8 cellular contexts compared by ENCODE assay signal in the genomic region with DNA sequence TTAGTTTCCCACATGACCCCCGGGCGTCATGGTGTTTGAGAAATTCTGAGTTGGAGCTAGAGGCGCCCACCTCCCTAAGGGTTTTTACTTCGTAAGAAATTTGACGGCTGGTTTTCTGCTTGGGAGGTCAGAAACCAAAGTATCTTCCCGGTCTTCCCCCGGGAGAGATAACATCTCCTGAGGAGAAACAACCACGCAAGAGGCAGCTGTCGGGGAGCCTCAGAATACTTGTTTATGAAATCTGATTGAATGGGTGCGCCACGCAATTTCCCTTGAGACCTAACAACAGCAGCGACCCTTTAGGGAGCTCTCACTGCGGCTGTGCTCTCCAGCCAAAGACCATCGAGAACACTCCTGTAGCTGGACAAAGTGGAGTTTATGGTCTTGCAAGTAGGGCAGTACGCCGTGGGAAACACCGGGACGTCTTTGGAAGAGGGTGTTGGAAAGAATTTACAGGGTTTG. TPM values are rescaled to one million over a fixed set of nuclear protein-coding genes. Genes with fewer than 3 reads are reported as not detected.
DNase-seq lines count a peak whose midpoint lies in the region; ATAC-seq and TF ChIP-seq lines count a peak whose summit lies in the region.

No MANE protein-coding gene starts in this region.

- ATAC-seq in T-cell (replicated peaks in 1 of 4) (peak in 3 of 4 experiments; percentile 1 to 4 (median 4)), HG02981 (IDR thresholded peaks at IDR 0.05; ENCODE audit: unreplicated experiment) (no peak)

- peaks cover 21% of the 10 kb centered on the region for H3K36me3 ChIP-seq in HUES48 (ENCODE audit: control insufficient read depth, insufficient read depth, low read length)

- CTCF ChIA-PET in T-cell (lab: Charles Lee): interaction anchor here (0.5 to 1.7 kb wide), 11 partner anchors 11 to 558 kb away, joined by 3 to 10 read pairs (median 4); a partner anchor contains a TSS

- peak overlapping the region; percentile 95 to 97 (median 96) for H3K4me3 Mint-ChIP-seq in T-cell

- no peaks in the 10 kb centered on the region for H3K27me3 Mint-ChIP-seq in T-cell

- POLR2A ChIA-PET in T-cell (lab: Charles Lee): interaction anchor here (0.6 to 1.4 kb wide), 11 partner anchors 13 to 1842 kb away, joined by 3 to 11 read pairs (median 4); a partner anchor contains a TSS

- H3K4me1 Mint-ChIP-seq in T-cell: peaks cover 38 to 43% (median 41%) of the 10 kb centered on the region in 3 donors

- no peaks in the 10 kb centered on the region for H3K9me3 Mint-ChIP-seq in T-cell

- H3K9me3 ChIP-seq in HUES48 (ENCODE audit: control insufficient read depth, insufficient read depth, low read length): no peaks in the 10 kb centered on the region

- H3K27me3 ChIP-seq in HUES48 (ENCODE audit: control insufficient read depth, insufficient read depth, low read length): no peaks in the 10 kb centered on the region

- TF ChIP-seq CTCF in epithelial cell of esophagus (IDR thresholded peaks at IDR 0.05; ENCODE audit: insufficient read depth, low read depth, low read length, missing control alignments): no peak

- H3K9ac ChIP-seq in HUES48 (ENCODE audit: low read depth, low read length): peak overlapping the region; percentile 65

- peak overlapping the region; percentile 96 for H3K4me3 ChIP-seq in HUES48 (ENCODE audit: low read depth, low read length)
- H3K4me3 ChIP-seq in epithelial cell of esophagus (ENCODE audit: low read length): peak overlapping the region; percentile 97

- DNase-seq in NCI-H510A treated with DMSO at 0.1 percent for 48 hours (lab: John Stamatoyannopoulos, UW) (peak; percentile 73), NCI-H510A (lab: John Stamatoyannopoulos, UW) (no peak), T-cell (peak in 6 of 34 experiments; percentile 7 to 24 (median 13)), epithelial cell of esophagus (ENCODE audit: low read depth) (peak; percentile 31), myocyte (ENCODE audit: low read depth) (peak; percentile 53), GOT3 (lab: John Stamatoyannopoulos, UW) (no peak)

- H3K27ac ChIP-seq in HUES48 (ENCODE audit: low read depth, low read length): peak overlapping the region; percentile 88

- H3K36me3 Mint-ChIP-seq in T-cell: peaks cover 12% of the 10 kb centered on the region

- H3K4me1 ChIP-seq in HUES48 (ENCODE audit: control insufficient read depth, insufficient read depth, low read length): peaks cover 15% of the 10 kb centered on the region

- H3K27ac Mint-ChIP-seq in T-cell: peak overlapping the region; percentile 96 to 99

RNA-seq across cellular contexts. Expression of a gene that starts 0.6 kb away (rescaled TPM):
- total RNA-seq in T-cell (10 to 100 TPM; 20.6 to 54.7 (median 48.9) TPM), myocyte (71.0 and 75.1 TPM in 2 replicates)
- 69.2 TPM for polyA plus RNA-seq in myocyte (2012)

Comparison
In these comparisons a context has a peak if more than half of its experiments do, and no peak if none do; other contexts are left out.
1. DNase-seq: peak in NCI-H510A treated with DMSO at 0.1 percent for 48 hours (single experiment), epithelial cell of esophagus (single experiment) and myocyte (single experiment); none in NCI-H510A (single experiment) and GOT3 (single experiment).